ENCODE assay signal across 12 cellular contexts in genomic region chr1:175237389-175237788, GRCh38. TPM values are rescaled to one million over a fixed set of nuclear protein-coding genes. Genes with fewer than 3 reads are reported as not detected.
DNase-seq lines count a peak whose midpoint lies in the region; ATAC-seq and TF ChIP-seq lines count a peak whose summit lies in the region.
"Had no signal": no experiment of that assay in that cellular context is flagged by ENCODE, and none has a peak within 500 bp of the region (broad histone marks: within the 10 kb centered on the region; RNA-seq: fewer than 3 reads in every experiment).

No MANE protein-coding gene starts in this region.

- H3K36me3 Mint-ChIP-seq in activated T-helper 1 cell treated with anti-CD3 and anti-CD28 coated beads, Interleukin-12 subunit alpha, Interleukin-12 subunit beta, Interleukin-2, Interleukin-4 antibody, amounts not matched to agents 30 ng/mL and 10 ng/mL and 1 ng/mL, durations not matched to agents 14 hours and 24 hours and 36 hours (ENCODE audit: low read depth) = peaks cover 8% of the 10 kb centered on the region
- H3K36me3 Mint-ChIP-seq in neural progenitor cell = no peaks in the 10 kb centered on the region

- no peak overlapping the region for H3K4me2 ChIP-seq in neural progenitor cell

- no peaks in the 10 kb centered on the region for H3K27me3 Mint-ChIP-seq in activated T-helper 1 cell treated with anti-CD3 and anti-CD28 coated beads, Interleukin-12 subunit alpha, Interleukin-12 subunit beta, Interleukin-2, Interleukin-4 antibody, amounts not matched to agents 30 ng/mL and 10 ng/mL and 1 ng/mL, durations not matched to agents 14 hours and 24 hours and 36 hours (ENCODE audit: insufficient read depth)
- no peaks in the 10 kb centered on the region for H3K27me3 Mint-ChIP-seq in neural progenitor cell (ENCODE audit: insufficient read depth, low read depth)
- H3K27me3 Mint-ChIP-seq: CD4-positive, alpha-beta T cell had no signal

- no peak for TF ChIP-seq CTCF in prostate gland (IDR thresholded peaks at IDR 0.05)
- TF ChIP-seq CTCF in neural progenitor cell (IDR thresholded peaks at IDR 0.05) = no peak

- peak overlapping the region; percentile 0 for H3K4me3 Mint-ChIP-seq in activated T-helper 1 cell treated with anti-CD3 and anti-CD28 coated beads, Interleukin-12 subunit alpha, Interleukin-12 subunit beta, Interleukin-2, Interleukin-4 antibody, amounts not matched to agents 30 ng/mL and 10 ng/mL and 1 ng/mL, durations not matched to agents 14 hours and 24 hours and 36 hours
- no peak overlapping the region for H3K4me3 Mint-ChIP-seq in neural progenitor cell
- H3K4me3 Mint-ChIP-seq: CD4-positive, alpha-beta T cell had no signal

- no peak overlapping the region for H2AFZ ChIP-seq in neural progenitor cell (replicated peaks)

- intact Hi-C loops in activated T-helper 1 cell treated with anti-CD3 and anti-CD28 coated beads, Interleukin-12 subunit alpha, Interleukin-12 subunit beta, Interleukin-2, Interleukin-4 antibody, amounts not matched to agents 30 ng/mL and 10 ng/mL and 1 ng/mL, durations not matched to agents 14 hours and 24 hours and 36 hours (cut with micrococcal nuclease) = loop anchor here (2.0 kb wide), 2 partner anchors 27 to 49 kb away; no protein-coding TSS in a partner anchor
- intact Hi-C loops in prostate gland (cut with DNase I) = no loop called here

- H3K36me3 ChIP-seq in prostate gland (no peaks in the 10 kb centered on the region), neural progenitor cell (no peaks in the 10 kb centered on the region)
- H3K36me3 ChIP-seq: spleen, vagina had no signal

- peak overlapping the region; percentile 5 for H3K27ac Mint-ChIP-seq in activated T-helper 1 cell treated with anti-CD3 and anti-CD28 coated beads, Interleukin-12 subunit alpha, Interleukin-12 subunit beta, Interleukin-2, Interleukin-4 antibody, amounts not matched to agents 30 ng/mL and 10 ng/mL and 1 ng/mL, durations not matched to agents 14 hours and 24 hours and 36 hours
- H3K27ac Mint-ChIP-seq in neural progenitor cell = no peak overlapping the region
- H3K27ac Mint-ChIP-seq: CD4-positive, alpha-beta T cell had no signal

- no peak overlapping the region for H3K9ac ChIP-seq in neural progenitor cell

- no peak overlapping the region for H3K27ac ChIP-seq in prostate gland
- H3K27ac ChIP-seq in neural progenitor cell = no peak overlapping the region
- H3K27ac ChIP-seq: vagina had no signal

- H3K4me1 Mint-ChIP-seq in activated T-helper 1 cell treated with anti-CD3 and anti-CD28 coated beads, Interleukin-12 subunit alpha, Interleukin-12 subunit beta, Interleukin-2, Interleukin-4 antibody, amounts not matched to agents 30 ng/mL and 10 ng/mL and 1 ng/mL, durations not matched to agents 14 hours and 24 hours and 36 hours (ENCODE audit: low read depth) = peaks cover 31% of the 10 kb centered on the region
- H3K4me1 Mint-ChIP-seq in neural progenitor cell = no peaks in the 10 kb centered on the region

- no peak for TF ChIP-seq POLR2A in prostate gland (IDR thresholded peaks at IDR 0.05)

- H3K4me3 ChIP-seq in prostate gland (no peak overlapping the region), neural progenitor cell (no peak overlapping the region)
- H3K4me3 ChIP-seq: spleen, vagina had no signal

- ATAC-seq in GM18868 (IDR thresholded peaks at IDR 0.05; ENCODE audit: unreplicated experiment) (peak; percentile 84), GM21528 (IDR thresholded peaks at IDR 0.05; ENCODE audit: low FRiP score, unreplicated experiment) (peak; percentile 63), HG03196 (IDR thresholded peaks at IDR 0.05; ENCODE audit: unreplicated experiment) (peak; percentile 71)

- H3K4me1 ChIP-seq in prostate gland (replicated peaks) = no peaks in the 10 kb centered on the region
- H3K4me1 ChIP-seq in neural progenitor cell = no peaks in the 10 kb centered on the region
- H3K4me1 ChIP-seq: vagina had no signal

- H4K20me1 ChIP-seq in neural progenitor cell (ENCODE audit: low read depth) = no peaks in the 10 kb centered on the region

- no peaks in the 10 kb centered on the region for H3K9me3 ChIP-seq in prostate gland
- no peaks in the 10 kb centered on the region for H3K9me3 ChIP-seq in neural progenitor cell (ENCODE audit: low read depth)
- H3K9me3 ChIP-seq: spleen, vagina had no signal

- no peaks in the 10 kb centered on the region for H3K79me2 ChIP-seq in neural progenitor cell (ENCODE audit: low read depth)

- DNase-seq in activated T-helper 1 cell treated with anti-CD3 and anti-CD28 coated beads, Interleukin-12 subunit alpha, Interleukin-12 subunit beta, Interleukin-2, Interleukin-4 antibody, amounts not matched to agents 30 ng/mL and 10 ng/mL and 1 ng/mL, durations not matched to agents 14 hours and 24 hours and 36 hours (ENCODE audit: low spot score) = no peak
- no peak for DNase-seq in islet precursor cell
- DNase-seq in prostate gland (ENCODE audit: low spot score) = no peak
- no peak for DNase-seq in neural progenitor cell (ENCODE audit: low spot score)
- no peak for DNase-seq in NCI-H510A (lab: John Stamatoyannopoulos, UW)
- DNase-seq: CD4-positive, alpha-beta T cell; NCI-H1930; spleen had no signal

- WGBS in prostate gland = 100% methylated on average over 1 of the region's 1 CpG

- peaks cover 24% of the 10 kb centered on the region for H3K9me3 Mint-ChIP-seq in activated T-helper 1 cell treated with anti-CD3 and anti-CD28 coated beads, Interleukin-12 subunit alpha, Interleukin-12 subunit beta, Interleukin-2, Interleukin-4 antibody, amounts not matched to agents 30 ng/mL and 10 ng/mL and 1 ng/mL, durations not matched to agents 14 hours and 24 hours and 36 hours
- peaks cover 6% of the 10 kb centered on the region for H3K9me3 Mint-ChIP-seq in neural progenitor cell
- H3K9me3 Mint-ChIP-seq: CD4-positive, alpha-beta T cell had no signal

- no peaks in the 10 kb centered on the region for H3K27me3 ChIP-seq in prostate gland (replicated peaks; ENCODE audit: insufficient read depth)
- no peaks in the 10 kb centered on the region for H3K27me3 ChIP-seq in neural progenitor cell
- H3K27me3 ChIP-seq: spleen, vagina had no signal

- no peaks in the 10 kb centered on the region for H3F3A ChIP-seq in neural progenitor cell (ENCODE audit: low read depth)

RNA-seq across cellular contexts. Expression of gene KIAA0040, which starts 44.8 kb away (rescaled TPM):
- total RNA-seq in activated T-helper 1 cell treated with anti-CD3 and anti-CD28 coated beads, Interleukin-12 subunit alpha, Interleukin-12 subunit beta, Interleukin-2, Interleukin-4 antibody, amounts not matched to agents 30 ng/mL and 10 ng/mL and 1 ng/mL, durations not matched to agents 14 hours and 24 hours and 36 hours = 43.8 and 45.6 TPM in 2 replicates
- total RNA-seq in prostate gland = 10 to 100 TPM; 17.4 to 19.1 TPM
- total RNA-seq in neural progenitor cell (ENCODE audit: low replicate concordance) = 0.15 TPM in 1 of 2 replicates, not detected in the other

Comparison
In these comparisons a context has a peak if more than half of its experiments do, and no peak if none do; other contexts are left out.
1. RNA of gene KIAA0040, which starts 44.8 kb away (total RNA-seq): 43.8 to 45.6 TPM in activated T-helper 1 cell treated with anti-CD3 and anti-CD28 coated beads, Interleukin-12 subunit alpha, Interleukin-12 subunit beta, Interleukin-2, Interleukin-4 antibody, amounts not matched to agents 30 ng/mL and 10 ng/mL and 1 ng/mL, durations not matched to agents 14 hours and 24 hours and 36 hours and 17.4 to 19.1 TPM in prostate gland; 0.15 TPM in neural progenitor cell; every median in the first group is over 10 times any median in the second.
2. Peak in every context shown above with its lines, with median percentiles within 50 percentile points of each other: ATAC-seq.